9 cellular contexts compared by ENCODE assay signal in genomic region chr17:41579484-41580243, GRCh38. TPM values are rescaled to one million over a fixed set of nuclear protein-coding genes. Genes with fewer than 3 reads are reported as not detected.
DNase-seq lines count a peak whose midpoint lies in the region; ATAC-seq, FAIRE-seq and TF ChIP-seq lines count a peak whose summit lies in the region.
"Had no signal": no experiment of that assay in that cellular context is flagged by ENCODE, and none has a peak within 500 bp of the region (broad histone marks: within the 10 kb centered on the region; RNA-seq: fewer than 3 reads in every experiment).

No MANE protein-coding gene starts in this region.

- no peaks in the 10 kb centered on the region for H3K9me3 Mint-ChIP-seq in Caco-2 (ENCODE audit: unreplicated experiment)
- H3K9me3 Mint-ChIP-seq in activated CD4-positive, alpha-beta memory T cell treated with anti-CD3 and anti-CD28 coated beads, Interleukin-2, amount 10 ng/mL, durations not matched to agents 7 days and 5 days, result no peaks in the 10 kb centered on the region

- H2BK20ac ChIP-seq in H1 (ENCODE audit: low read length), result peak overlapping the region; percentile 83; the same call in 1 of the 2 replicates

- peak in 1 of 2 experiments; percentile 75; a peak in 2 of 3 replicates for TF ChIP-seq POLR2A in H1 (IDR thresholded peaks at IDR 0.05; ENCODE audit: control extremely low read depth in 1 of 2, low read depth in 2 of 2, low read length in 2 of 2)

- H3K23ac ChIP-seq in H1 (ENCODE audit: insufficient read length), result no peak overlapping the region

- no peak overlapping the region for H3K14ac ChIP-seq in H1 (ENCODE audit: insufficient read length)

- no peaks in the 10 kb centered on the region for H3K27me3 Mint-ChIP-seq in Caco-2 (ENCODE audit: insufficient read depth, unreplicated experiment)
- H3K27me3 Mint-ChIP-seq in activated CD4-positive, alpha-beta memory T cell treated with anti-CD3 and anti-CD28 coated beads, Interleukin-2, amount 10 ng/mL, durations not matched to agents 7 days and 5 days, result peaks cover 26% of the 10 kb centered on the region

- H3K4me2 ChIP-seq in H1 (ENCODE audit: insufficient read depth in 1 of 2, low read depth in 2 of 2, low read length in 2 of 2), result peak overlapping the region; percentile 40 to 45; a peak in 2 of 4 replicates

- no peak overlapping the region for H3K56ac ChIP-seq in H1 (replicated peaks; ENCODE audit: insufficient read length, low read depth, low read length)

- peaks cover 2% of the 10 kb centered on the region; the same call in 1 of the 2 replicates for H3K27me3 ChIP-seq in Caco-2 (replicated peaks; ENCODE audit: control insufficient read depth, insufficient read depth, low read length)
- peaks cover 0 to 2% (median 0%) of the 10 kb centered on the region in 4 experiments; a peak in 1 of 7 replicates for H3K27me3 ChIP-seq in H1 (replicated peaks in 1 of 4; ENCODE audit: control insufficient read depth in 3 of 4, extremely low read depth in 1 of 4, insufficient read depth in 3 of 4, low read length in 3 of 4)

- no peak overlapping the region for H2BK120ac ChIP-seq in H1 (replicated peaks; ENCODE audit: low read depth, low read length)

- no peak overlapping the region for H3K27ac ChIP-seq in H1 (ENCODE audit: low read depth, low read length)

- ATAC-seq in HG02884 (IDR thresholded peaks at IDR 0.05; ENCODE audit: unreplicated experiment) (peak; percentile 57), HG03108 (IDR thresholded peaks at IDR 0.05; ENCODE audit: unreplicated experiment) (no peak)

- TF ChIP-seq EP300 in H1 (IDR thresholded peaks at IDR 0.05; ENCODE audit: borderline replicate concordance in 1 of 2, low read depth in 2 of 2, low read length in 2 of 2), result no peak

- H3K36me3 ChIP-seq in Caco-2 (ENCODE audit: control insufficient read depth, insufficient read depth, low read length) (no peaks in the 10 kb centered on the region), H1 (ENCODE audit: control insufficient read depth in 2 of 4, insufficient read depth in 4 of 4, low read length in 3 of 4) (no peaks in the 10 kb centered on the region)

- H3K23me2 ChIP-seq in H1 (ENCODE audit: low read depth, low read length), result no peaks in the 10 kb centered on the region

- H4K8ac ChIP-seq in H1 (ENCODE audit: extremely low read depth, insufficient read depth, low read length), result peak overlapping the region; percentile 89; the same call in 1 of the 2 replicates

- no peak overlapping the region for H3K9ac ChIP-seq in H1 (replicated peaks in 1 of 4; ENCODE audit: extremely low read depth in 1 of 4, low read depth in 3 of 4, low read length in 3 of 4)

- no peak overlapping the region for H3K27ac Mint-ChIP-seq in Caco-2 (ENCODE audit: unreplicated experiment)
- no peak overlapping the region for H3K27ac Mint-ChIP-seq in activated CD4-positive, alpha-beta memory T cell treated with anti-CD3 and anti-CD28 coated beads, Interleukin-2, amount 10 ng/mL, durations not matched to agents 7 days and 5 days

- peak overlapping the region; percentile 84 for H2BK12ac ChIP-seq in H1 (ENCODE audit: low read depth, low read length)

- H3K4me1 ChIP-seq in Caco-2, result peaks cover 4% of the 10 kb centered on the region; the same call in 1 of the 2 replicates
- peaks cover 0 to 4% (median 2%) of the 10 kb centered on the region in 4 experiments; a peak in 3 of 7 replicates for H3K4me1 ChIP-seq in H1 (replicated peaks in 1 of 4; ENCODE audit: control insufficient read depth in 3 of 4, insufficient read depth in 4 of 4, low read length in 3 of 4)

- H2AK5ac ChIP-seq in H1 (ENCODE audit: low read depth, low read length), result no peak overlapping the region

- no peaks in the 10 kb centered on the region for H4K20me1 ChIP-seq in H1 (replicated peaks in 1 of 2; ENCODE audit: control insufficient read depth in 1 of 2, insufficient read depth in 2 of 2, low read length in 2 of 2)

- no peaks in the 10 kb centered on the region for H3K4me1 Mint-ChIP-seq in Caco-2 (ENCODE audit: low read depth, unreplicated experiment)
- H3K4me1 Mint-ChIP-seq in activated CD4-positive, alpha-beta memory T cell treated with anti-CD3 and anti-CD28 coated beads, Interleukin-2, amount 10 ng/mL, durations not matched to agents 7 days and 5 days, result no peaks in the 10 kb centered on the region

- no peak overlapping the region for H3K4me3 ChIP-seq in Caco-2 (ENCODE audit: low read depth, low read length)
- H3K4me3 ChIP-seq in H1 (ENCODE audit: extremely low read depth in 1 of 4, insufficient read depth in 2 of 4, low read depth in 3 of 4, low read length in 4 of 4), result no peak overlapping the region

- CTCF ChIA-PET in Caco-2 (lab: Charles Lee), result interaction anchor here (0.6 to 1.4 kb wide), 5 partner anchors 31 to 224 kb away, joined by 4 to 6 read pairs (median 5); no protein-coding TSS in a partner anchor
- CTCF ChIA-PET in activated CD4-positive, alpha-beta memory T cell treated with anti-CD3 and anti-CD28 coated beads, Interleukin-2, amount 10 ng/mL, durations not matched to agents 7 days and 5 days (lab: Charles Lee), result interaction anchor here (0.6 to 2.8 kb wide), 13 partner anchors 11 to 887 kb away, joined by 3 to 18 read pairs (median 4); no protein-coding TSS in a partner anchor
- CTCF ChIA-PET in H1 (lab: Charles Lee; ENCODE audit: partially characterized antibody), result interaction anchor here (0.5 to 3.0 kb wide), 37 partner anchors 7 to 1777 kb away, joined by 3 to 36 read pairs (median 5); partner anchors contain the start of genes KRT14 and KRT17

- no peaks in the 10 kb centered on the region for H3K79me2 ChIP-seq in H1 (ENCODE audit: control insufficient read depth in 1 of 2, insufficient read depth in 2 of 2, low read length in 2 of 2)

- H4K5ac ChIP-seq in H1 (ENCODE audit: insufficient read length, low read depth, low read length), result peak overlapping the region; percentile 68

- no peaks in the 10 kb centered on the region for H3K36me3 Mint-ChIP-seq in Caco-2 (ENCODE audit: insufficient read depth, unreplicated experiment)
- H3K36me3 Mint-ChIP-seq in activated CD4-positive, alpha-beta memory T cell treated with anti-CD3 and anti-CD28 coated beads, Interleukin-2, amount 10 ng/mL, durations not matched to agents 7 days and 5 days (ENCODE audit: low read depth), result no peaks in the 10 kb centered on the region

- H3K79me1 ChIP-seq in H1 (ENCODE audit: low read depth, low read length), result no peaks in the 10 kb centered on the region

- intact Hi-C loops in Caco-2 (cut with micrococcal nuclease; ENCODE audit: unreplicated experiment), result no loop called here

- H2AFZ ChIP-seq in H1 (ENCODE audit: low read length), result peak overlapping the region; percentile 96

- H4K91ac ChIP-seq in H1 (replicated peaks; ENCODE audit: insufficient read length, low read length), result no peak overlapping the region

- 49% methylated on average over 18 of the region's 18 CpGs; no CpG with 5 or more reads in 1 of the 2 experiments for WGBS in H1 (ENCODE audit: extremely low coverage in 1 of 2, insufficient coverage in 1 of 2, insufficient read length in 1 of 2, insufficient replicate concordance in 2 of 2, low coverage in 1 of 2, low lambda C conversion rate in 2 of 2, missing lambda C conversion rate in 1 of 2), 2 experiments

- TF ChIP-seq CTCF in Caco-2 (IDR thresholded peaks at IDR 0.05; ENCODE audit: insufficient read depth in 1 of 2, low read depth in 1 of 2, low read length in 1 of 2, severe bottlenecking in 1 of 2, unreplicated experiment in 1 of 2), result peak; percentile 54 to 77
- peak; percentile 85 to 99 (median 88) for TF ChIP-seq CTCF in H1 (IDR thresholded peaks at IDR 0.05; ENCODE audit: control extremely low read depth in 1 of 3, insufficient read depth in 1 of 3, low read depth in 1 of 3, low read length in 3 of 3)

- no peak overlapping the region for H3K4me3 Mint-ChIP-seq in Caco-2 (ENCODE audit: unreplicated experiment)
- no peak overlapping the region for H3K4me3 Mint-ChIP-seq in activated CD4-positive, alpha-beta memory T cell treated with anti-CD3 and anti-CD28 coated beads, Interleukin-2, amount 10 ng/mL, durations not matched to agents 7 days and 5 days

- peak; percentile 79 to 82 for DNase-seq in Caco-2
- peak; percentile 63 for DNase-seq in NCI-H748 treated with DMSO at 0.1 percent for 48 hours (lab: John Stamatoyannopoulos, UW)
- DNase-seq in activated CD4-positive, alpha-beta memory T cell treated with anti-CD3 and anti-CD28 coated beads, Interleukin-2, amount 10 ng/mL, durations not matched to agents 7 days and 5 days, result peak; percentile 82
- peak; percentile 78 to 98 for DNase-seq in H1 (ENCODE audit: low read depth in 1 of 2, low spot score in 2 of 2)
- peak; percentile 18 for DNase-seq in midbrain (lab: John Stamatoyannopoulos, UW)
- DNase-seq in stimulated activated CD8-positive, alpha-beta memory T cell treated with anti-CD3 and anti-CD28 coated beads, Interleukin-4, amount 100 ng/mL, for 4 hours (ENCODE audit: low read depth in 2 of 2, low spot score in 1 of 2), result peak; percentile 3 to 11

- H3K4ac ChIP-seq in H1 (replicated peaks; ENCODE audit: insufficient read length, low read depth, low read length), result no peak overlapping the region

- H3K18ac ChIP-seq in H1 (ENCODE audit: extremely low read depth, low read length), result peak overlapping the region; percentile 82

- H3K9me3 ChIP-seq in Caco-2 (no peaks in the 10 kb centered on the region), H1 (ENCODE audit: insufficient read depth in 2 of 2, low read depth in 1 of 2, low read length in 1 of 2) (no peaks in the 10 kb centered on the region)

- peak; percentile 63 to 76 for TF ChIP-seq RAD21 in H1 (IDR thresholded peaks at IDR 0.05 in 1 of 2, conservative IDR thresholded peaks at IDR 0.05 in 1 of 2; ENCODE audit: low read depth in 2 of 2, low read length in 2 of 2)

- peak overlapping the region; percentile 99 for H2BK15ac ChIP-seq in H1 (ENCODE audit: low read length)

- no peak overlapping the region for H2BK5ac ChIP-seq in H1 (ENCODE audit: low read depth, low read length)

- POLR2A ChIA-PET in Caco-2 (lab: Charles Lee), result no interaction called here
- POLR2A ChIA-PET in activated CD4-positive, alpha-beta memory T cell treated with anti-CD3 and anti-CD28 coated beads, Interleukin-2, amount 10 ng/mL, durations not matched to agents 7 days and 5 days (lab: Charles Lee), result no interaction called here
- POLR2A ChIA-PET in H1 (lab: Charles Lee; ENCODE audit: partially characterized antibody), result interaction anchor here (0.9 to 2.7 kb wide), 3 partner anchors 10 to 110 kb away, joined by 3 to 11 read pairs (median 3); no protein-coding TSS in a partner anchor

- FAIRE-seq in H1 (lab: Jason Lieb, UNC), result peak; percentile 85

- no TSS peak for BruUV-seq in Caco-2 (replicated peaks; lab: Mats Ljungman, UMichigan)

RNA-seq across cellular contexts. Expression of gene KRT14, which starts 7.0 kb away (rescaled TPM):
- not detected in 2 replicates for total RNA-seq in Caco-2 (2022)
- not detected for total RNA-seq in activated CD4-positive, alpha-beta memory T cell treated with anti-CD3 and anti-CD28 coated beads, Interleukin-2, amount 10 ng/mL, durations not matched to agents 7 days and 5 days
- not detected in 2 replicates for total RNA-seq in H1 (2021; fragmentation: NEBNext Ultra II Directional; extraction: Animal tissue kit (Norgen Biotek cat#: 25700))
- polyA plus RNA-seq in H1 (2011; rRNA removed), result 0.13 and 0.35 TPM in 2 replicates
- not detected for polyA plus RNA-seq in H1 (2011; cell fraction: cytosol; rRNA removed)
- polyA plus RNA-seq in H1 (2011; cell fraction: nucleus; rRNA removed), result not detected
- polyA plus RNA-seq in H1 (2012, experiment 1 of 2), result not detected in 4 replicates
- not detected for polyA plus RNA-seq in H1 (2012, experiment 2 of 2)
- not detected for polyA plus RNA-seq in H1 (2013, experiment 1 of 2)
- not detected for polyA plus RNA-seq in H1 (2013, experiment 2 of 2)
- 0.16 and 0.61 TPM in 2 replicates for polyA minus RNA-seq in H1 (2011; rRNA and poly(A)+ RNA removed)
- not detected for polyA minus RNA-seq in H1 (2011; cell fraction: cytosol; rRNA and poly(A)+ RNA removed)
- not detected for polyA minus RNA-seq in H1 (2011; cell fraction: nucleus; rRNA and poly(A)+ RNA removed)
- total RNA-seq: T-helper 2 cell treated with Interferon-gamma antibody and Interleukin-4, amounts not matched to agents 100 ng/mL and 5 ng/mL, for 36 hours had no signal

RNA-seq across cellular contexts. Expression of gene KRT9, which starts 7.8 kb away (rescaled TPM):
- total RNA-seq in Caco-2 (2022), result not detected in 2 replicates
- not detected for total RNA-seq in activated CD4-positive, alpha-beta memory T cell treated with anti-CD3 and anti-CD28 coated beads, Interleukin-2, amount 10 ng/mL, durations not matched to agents 7 days and 5 days
- not detected in 2 replicates for total RNA-seq in H1 (2021; fragmentation: NEBNext Ultra II Directional; extraction: Animal tissue kit (Norgen Biotek cat#: 25700))
- not detected in 2 replicates for polyA plus RNA-seq in H1 (2011; rRNA removed)
- polyA plus RNA-seq in H1 (2011; cell fraction: cytosol; rRNA removed), result not detected
- not detected for polyA plus RNA-seq in H1 (2011; cell fraction: nucleus; rRNA removed)
- not detected in 4 replicates for polyA plus RNA-seq in H1 (2012, experiment 1 of 2)
- not detected for polyA plus RNA-seq in H1 (2012, experiment 2 of 2)
- not detected for polyA plus RNA-seq in H1 (2013, experiment 1 of 2)
- not detected for polyA plus RNA-seq in H1 (2013, experiment 2 of 2)
- polyA minus RNA-seq in H1 (2011; rRNA and poly(A)+ RNA removed), result not detected in 2 replicates
- polyA minus RNA-seq in H1 (2011; cell fraction: cytosol; rRNA and poly(A)+ RNA removed), result not detected
- not detected for polyA minus RNA-seq in H1 (2011; cell fraction: nucleus; rRNA and poly(A)+ RNA removed)
- total RNA-seq: T-helper 2 cell treated with Interferon-gamma antibody and Interleukin-4, amounts not matched to agents 100 ng/mL and 5 ng/mL, for 36 hours had no signal

RNA-seq across cellular contexts. Expression of gene KRT16, which starts 32.9 kb away (rescaled TPM):
- not detected in 2 replicates for total RNA-seq in Caco-2 (2022)
- not detected for total RNA-seq in activated CD4-positive, alpha-beta memory T cell treated with anti-CD3 and anti-CD28 coated beads, Interleukin-2, amount 10 ng/mL, durations not matched to agents 7 days and 5 days
- total RNA-seq in H1 (2021; fragmentation: NEBNext Ultra II Directional; extraction: Animal tissue kit (Norgen Biotek cat#: 25700)), result not detected in 2 replicates
- polyA plus RNA-seq in H1 (2011; rRNA removed), result not detected in 2 replicates
- not detected for polyA plus RNA-seq in H1 (2011; cell fraction: cytosol; rRNA removed)
- polyA plus RNA-seq in H1 (2011; cell fraction: nucleus; rRNA removed), result not detected
- polyA plus RNA-seq in H1 (2012, experiment 1 of 2), result not detected in 4 replicates
- polyA plus RNA-seq in H1 (2012, experiment 2 of 2), result not detected
- not detected for polyA plus RNA-seq in H1 (2013, experiment 1 of 2)
- not detected for polyA plus RNA-seq in H1 (2013, experiment 2 of 2)
- not detected in 2 replicates for polyA minus RNA-seq in H1 (2011; rRNA and poly(A)+ RNA removed)
- polyA minus RNA-seq in H1 (2011; cell fraction: cytosol; rRNA and poly(A)+ RNA removed), result not detected
- not detected for polyA minus RNA-seq in H1 (2011; cell fraction: nucleus; rRNA and poly(A)+ RNA removed)
- total RNA-seq: T-helper 2 cell treated with Interferon-gamma antibody and Interleukin-4, amounts not matched to agents 100 ng/mL and 5 ng/mL, for 36 hours had no signal

RNA-seq across cellular contexts. Expression of gene KRT17, which starts 44.7 kb away (rescaled TPM):
- total RNA-seq in Caco-2 (2022), result 2.8 and 3.4 TPM in 2 replicates
- not detected for total RNA-seq in activated CD4-positive, alpha-beta memory T cell treated with anti-CD3 and anti-CD28 coated beads, Interleukin-2, amount 10 ng/mL, durations not matched to agents 7 days and 5 days
- total RNA-seq in H1 (2021; fragmentation: NEBNext Ultra II Directional; extraction: Animal tissue kit (Norgen Biotek cat#: 25700)), result 0.36 and 0.50 TPM in 2 replicates
- 0.95 and 0.96 TPM in 2 replicates for polyA plus RNA-seq in H1 (2011; rRNA removed)
- 0.76 TPM for polyA plus RNA-seq in H1 (2011; cell fraction: cytosol; rRNA removed)
- polyA plus RNA-seq in H1 (2011; cell fraction: nucleus; rRNA removed), result 0.87 TPM
- 0.44 to 0.88 TPM (median 0.81 TPM) in 4 replicates for polyA plus RNA-seq in H1 (2012, experiment 1 of 2)
- 0.88 TPM for polyA plus RNA-seq in H1 (2012, experiment 2 of 2)
- 0.55 TPM for polyA plus RNA-seq in H1 (2013, experiment 1 of 2)
- 0.46 TPM for polyA plus RNA-seq in H1 (2013, experiment 2 of 2)
- polyA minus RNA-seq in H1 (2011; rRNA and poly(A)+ RNA removed), result 0.19 and 1.00 TPM in 2 replicates
- polyA minus RNA-seq in H1 (2011; cell fraction: cytosol; rRNA and poly(A)+ RNA removed), result 22.5 TPM
- polyA minus RNA-seq in H1 (2011; cell fraction: nucleus; rRNA and poly(A)+ RNA removed), result 11.9 TPM
- total RNA-seq: T-helper 2 cell treated with Interferon-gamma antibody and Interleukin-4, amounts not matched to agents 100 ng/mL and 5 ng/mL, for 36 hours had no signal

RNA-seq across cellular contexts. Expression of gene KRT19, which starts 51.6 kb away (rescaled TPM):
- 975 and 1,121 TPM in 2 replicates for total RNA-seq in Caco-2 (2022)
- total RNA-seq in activated CD4-positive, alpha-beta memory T cell treated with anti-CD3 and anti-CD28 coated beads, Interleukin-2, amount 10 ng/mL, durations not matched to agents 7 days and 5 days, result not detected
- total RNA-seq in H1 (2021; fragmentation: NEBNext Ultra II Directional; extraction: Animal tissue kit (Norgen Biotek cat#: 25700)), result 122 and 137 TPM in 2 replicates
- 120 and 192 TPM in 2 replicates for polyA plus RNA-seq in H1 (2011; rRNA removed)
- polyA plus RNA-seq in H1 (2011; cell fraction: cytosol; rRNA removed), result 174 TPM
- 160 TPM for polyA plus RNA-seq in H1 (2011; cell fraction: nucleus; rRNA removed)
- polyA plus RNA-seq in H1 (2012, experiment 1 of 2), result 117 to 161 TPM (median 152 TPM) in 4 replicates
- polyA plus RNA-seq in H1 (2012, experiment 2 of 2), result 165 TPM
- 70.3 TPM for polyA plus RNA-seq in H1 (2013, experiment 1 of 2)
- polyA plus RNA-seq in H1 (2013, experiment 2 of 2), result 64.2 TPM
- polyA minus RNA-seq in H1 (2011; rRNA and poly(A)+ RNA removed), result 68.0 and 81.3 TPM in 2 replicates
- polyA minus RNA-seq in H1 (2011; cell fraction: cytosol; rRNA and poly(A)+ RNA removed), result 95.6 TPM
- polyA minus RNA-seq in H1 (2011; cell fraction: nucleus; rRNA and poly(A)+ RNA removed), result 73.2 TPM
- total RNA-seq: T-helper 2 cell treated with Interferon-gamma antibody and Interleukin-4, amounts not matched to agents 100 ng/mL and 5 ng/mL, for 36 hours had no signal

Comparison
In these comparisons a context has a peak if more than half of its experiments do, and no peak if none do; other contexts are left out.
1. DNase-seq: peak in every context shown above with its lines; median percentile 88 in H1; 82 in activated CD4-positive, alpha-beta memory T cell treated with anti-CD3 and anti-CD28 coated beads, Interleukin-2, amount 10 ng/mL, durations not matched to agents 7 days and 5 days; 80 in Caco-2; 63 in NCI-H748 treated with DMSO at 0.1 percent for 48 hours; 18 in midbrain; 7 in stimulated activated CD8-positive, alpha-beta memory T cell treated with anti-CD3 and anti-CD28 coated beads, Interleukin-4, amount 100 ng/mL, for 4 hours.